ENCODE assay signal across 1 cellular context in the genomic region with DNA sequence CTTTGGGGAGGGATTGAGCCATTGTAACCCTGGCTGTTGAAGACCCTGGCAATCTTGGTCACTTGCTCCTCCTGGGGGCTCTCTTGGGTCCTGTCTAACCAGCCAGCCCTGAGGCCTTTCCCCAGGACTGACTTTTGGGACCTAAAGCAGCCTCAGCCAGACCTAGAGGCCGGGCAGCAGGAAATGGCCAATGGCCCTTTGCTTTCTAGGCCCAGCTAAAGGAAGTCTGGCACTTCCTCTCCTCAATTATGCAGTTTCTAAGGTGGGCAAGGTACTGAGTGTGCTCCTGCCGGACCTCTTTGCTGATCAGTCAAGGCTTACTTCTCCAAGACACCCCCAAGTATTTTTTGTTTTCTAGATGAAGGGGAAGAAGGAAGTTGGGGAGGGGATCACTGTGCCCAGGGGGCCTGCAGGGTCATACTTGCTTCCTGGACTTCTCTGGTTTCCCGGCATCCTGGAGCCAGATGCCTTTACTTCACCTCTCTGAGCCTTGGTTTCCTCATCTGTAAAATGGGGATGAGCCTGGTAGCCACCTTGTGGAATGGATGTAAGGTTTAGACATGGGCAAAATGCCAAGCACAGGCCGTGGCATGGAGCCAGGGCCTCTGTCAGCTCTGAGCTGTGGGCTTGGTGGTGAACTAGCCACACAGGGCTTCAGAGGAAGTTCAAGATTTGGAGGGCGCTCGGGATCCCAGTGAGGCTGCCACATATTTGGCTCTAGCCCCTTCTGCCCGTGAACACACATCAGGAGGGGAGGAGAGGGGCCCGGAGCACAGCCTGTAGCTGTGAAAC.
A peak's percentile ranks its signal among the peaks of the same experiment; 100 is the strongest.
TF ChIP-seq lines count a peak whose summit lies in the region.

No MANE protein-coding gene starts in this region.

TF ChIP-seq in HepG2, 621 proteins besides CTCF, POLR2A, EP300 and RAD21 (continued from another document):
- TF ChIP-seq, protein P1, sequence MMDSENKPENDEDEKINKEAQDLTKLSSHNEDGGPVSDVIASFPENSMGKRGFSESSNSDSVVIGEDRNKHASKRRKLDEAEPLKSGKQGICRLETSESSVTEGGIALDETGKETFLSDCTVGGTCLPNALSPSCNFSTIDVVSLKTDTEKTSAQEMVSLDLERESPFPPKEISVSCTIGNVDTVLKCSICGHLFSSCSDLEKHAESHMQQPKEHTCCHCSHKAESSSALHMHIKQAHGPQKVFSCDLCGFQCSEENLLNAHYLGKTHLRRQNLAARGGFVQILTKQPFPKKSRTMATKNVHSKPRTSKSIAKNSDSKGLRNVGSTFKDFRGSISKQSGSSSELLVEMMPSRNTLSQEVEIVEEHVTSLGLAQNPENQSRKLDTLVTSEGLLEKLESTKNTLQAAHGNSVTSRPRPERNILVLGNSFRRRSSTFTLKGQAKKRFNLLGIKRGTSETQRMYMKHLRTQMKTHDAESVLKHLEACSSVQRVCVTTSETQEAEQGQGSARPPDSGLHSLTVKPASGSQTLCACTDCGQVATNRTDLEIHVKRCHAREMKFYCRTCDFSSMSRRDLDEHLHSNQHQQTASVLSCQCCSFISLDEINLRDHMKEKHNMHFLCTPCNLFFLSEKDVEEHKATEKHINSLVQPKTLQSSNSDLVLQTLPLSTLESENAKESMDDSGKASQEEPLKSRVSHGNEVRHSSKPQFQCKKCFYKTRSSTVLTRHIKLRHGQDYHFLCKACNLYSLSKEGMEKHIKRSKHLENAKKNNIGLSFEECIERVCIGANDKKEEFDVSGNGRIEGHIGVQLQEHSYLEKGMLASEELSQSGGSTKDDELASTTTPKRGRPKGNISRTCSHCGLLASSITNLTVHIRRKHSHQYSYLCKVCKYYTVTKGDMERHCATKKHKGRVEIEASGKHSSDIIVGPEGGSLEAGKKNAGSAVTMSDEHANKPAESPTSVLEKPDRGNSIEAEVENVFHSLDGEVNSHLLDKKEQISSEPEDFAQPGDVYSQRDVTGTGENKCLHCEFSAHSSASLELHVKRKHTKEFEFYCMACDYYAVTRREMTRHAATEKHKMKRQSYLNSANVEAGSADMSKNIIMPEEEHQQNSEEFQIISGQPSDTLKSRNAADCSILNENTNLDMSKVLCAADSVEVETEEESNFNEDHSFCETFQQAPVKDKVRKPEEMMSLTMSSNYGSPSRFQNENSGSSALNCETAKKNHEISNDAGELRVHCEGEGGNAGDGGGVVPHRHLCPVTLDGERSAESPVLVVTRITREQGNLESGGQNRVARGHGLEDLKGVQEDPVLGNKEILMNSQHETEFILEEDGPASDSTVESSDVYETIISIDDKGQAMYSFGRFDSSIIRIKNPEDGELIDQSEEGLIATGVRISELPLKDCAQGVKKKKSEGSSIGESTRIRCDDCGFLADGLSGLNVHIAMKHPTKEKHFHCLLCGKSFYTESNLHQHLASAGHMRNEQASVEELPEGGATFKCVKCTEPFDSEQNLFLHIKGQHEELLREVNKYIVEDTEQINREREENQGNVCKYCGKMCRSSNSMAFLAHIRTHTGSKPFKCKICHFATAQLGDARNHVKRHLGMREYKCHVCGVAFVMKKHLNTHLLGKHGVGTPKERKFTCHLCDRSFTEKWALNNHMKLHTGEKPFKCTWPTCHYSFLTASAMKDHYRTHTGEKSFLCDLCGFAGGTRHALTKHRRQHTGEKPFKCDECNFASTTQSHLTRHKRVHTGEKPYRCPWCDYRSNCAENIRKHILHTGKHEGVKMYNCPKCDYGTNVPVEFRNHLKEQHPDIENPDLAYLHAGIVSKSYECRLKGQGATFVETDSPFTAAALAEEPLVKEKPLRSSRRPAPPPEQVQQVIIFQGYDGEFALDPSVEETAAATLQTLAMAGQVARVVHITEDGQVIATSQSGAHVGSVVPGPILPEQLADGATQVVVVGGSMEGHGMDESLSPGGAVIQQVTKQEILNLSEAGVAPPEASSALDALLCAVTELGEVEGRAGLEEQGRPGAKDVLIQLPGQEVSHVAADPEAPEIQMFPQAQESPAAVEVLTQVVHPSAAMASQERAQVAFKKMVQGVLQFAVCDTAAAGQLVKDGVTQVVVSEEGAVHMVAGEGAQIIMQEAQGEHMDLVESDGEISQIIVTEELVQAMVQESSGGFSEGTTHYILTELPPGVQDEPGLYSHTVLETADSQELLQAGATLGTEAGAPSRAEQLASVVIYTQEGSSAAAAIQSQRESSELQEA (CRISPR knock-in tag; IDR thresholded peaks at IDR 0.05; ENCODE audit: not compliant biosample characterization): no peak
- TF ChIP-seq, protein P2, sequence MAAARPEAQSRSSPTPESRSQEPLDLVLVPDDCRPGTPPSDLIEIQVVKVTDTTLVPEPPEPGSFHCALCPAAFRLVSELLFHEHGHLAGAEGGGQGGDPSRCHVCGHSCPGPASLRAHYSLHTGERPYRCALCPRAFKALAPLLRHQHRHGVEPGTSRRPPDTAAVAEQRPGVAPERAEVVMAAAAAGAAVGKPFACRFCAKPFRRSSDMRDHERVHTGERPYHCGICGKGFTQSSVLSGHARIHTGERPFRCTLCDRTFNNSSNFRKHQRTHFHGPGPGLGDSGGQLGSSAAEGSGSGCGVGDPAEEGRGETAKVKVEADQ (CRISPR knock-in tag; IDR thresholded peaks at IDR 0.05; ENCODE audit: borderline replicate concordance): no peak
- TF ChIP-seq, protein P3, sequence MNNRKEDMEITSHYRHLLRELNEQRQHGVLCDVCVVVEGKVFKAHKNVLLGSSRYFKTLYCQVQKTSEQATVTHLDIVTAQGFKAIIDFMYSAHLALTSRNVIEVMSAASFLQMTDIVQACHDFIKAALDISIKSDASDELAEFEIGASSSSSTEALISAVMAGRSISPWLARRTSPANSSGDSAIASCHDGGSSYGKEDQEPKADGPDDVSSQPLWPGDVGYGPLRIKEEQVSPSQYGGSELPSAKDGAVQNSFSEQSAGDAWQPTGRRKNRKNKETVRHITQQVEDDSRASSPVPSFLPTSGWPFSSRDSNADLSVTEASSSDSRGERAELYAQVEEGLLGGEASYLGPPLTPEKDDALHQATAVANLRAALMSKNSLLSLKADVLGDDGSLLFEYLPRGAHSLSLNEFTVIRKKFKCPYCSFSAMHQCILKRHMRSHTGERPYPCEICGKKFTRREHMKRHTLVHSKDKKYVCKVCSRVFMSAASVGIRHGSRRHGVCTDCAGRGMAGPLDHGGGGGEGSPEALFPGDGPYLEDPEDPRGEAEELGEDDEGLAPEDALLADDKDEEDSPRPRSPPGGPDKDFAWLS (CRISPR knock-in tag; IDR thresholded peaks at IDR 0.05; ENCODE audit: borderline replicate concordance): no peak
- no peak for TF ChIP-seq ZNF670 (CRISPR knock-in tag; IDR thresholded peaks at IDR 0.05; ENCODE audit: borderline replicate concordance)
- TF ChIP-seq RBFOX2 (IDR thresholded peaks at IDR 0.05; ENCODE audit: low read depth, low read length): peak; percentile 47; the same call in 1 of the 2 replicates
- no peak for TF ChIP-seq ZNF33B (CRISPR knock-in tag; IDR thresholded peaks at IDR 0.05)
- TF ChIP-seq RBM39 (IDR thresholded peaks at IDR 0.05; ENCODE audit: low read depth, low read length, poor library complexity, severe bottlenecking): no peak
- no peak for TF ChIP-seq CREB1 (IDR thresholded peaks at IDR 0.05)
- TF ChIP-seq CREB1 (CRISPR knock-in tag; IDR thresholded peaks at IDR 0.05): no peak
- peak; percentile 92 for TF ChIP-seq ZNF629 (CRISPR knock-in tag; conservative IDR thresholded peaks at IDR 0.05)
- TF ChIP-seq HOXA5 (CRISPR knock-in tag; IDR thresholded peaks at IDR 0.05): no peak
- no peak for TF ChIP-seq FOXP1 (IDR thresholded peaks at IDR 0.05)
- no peak for TF ChIP-seq FOXP1 (CRISPR knock-in tag; IDR thresholded peaks at IDR 0.05)
- TF ChIP-seq, protein P4, sequence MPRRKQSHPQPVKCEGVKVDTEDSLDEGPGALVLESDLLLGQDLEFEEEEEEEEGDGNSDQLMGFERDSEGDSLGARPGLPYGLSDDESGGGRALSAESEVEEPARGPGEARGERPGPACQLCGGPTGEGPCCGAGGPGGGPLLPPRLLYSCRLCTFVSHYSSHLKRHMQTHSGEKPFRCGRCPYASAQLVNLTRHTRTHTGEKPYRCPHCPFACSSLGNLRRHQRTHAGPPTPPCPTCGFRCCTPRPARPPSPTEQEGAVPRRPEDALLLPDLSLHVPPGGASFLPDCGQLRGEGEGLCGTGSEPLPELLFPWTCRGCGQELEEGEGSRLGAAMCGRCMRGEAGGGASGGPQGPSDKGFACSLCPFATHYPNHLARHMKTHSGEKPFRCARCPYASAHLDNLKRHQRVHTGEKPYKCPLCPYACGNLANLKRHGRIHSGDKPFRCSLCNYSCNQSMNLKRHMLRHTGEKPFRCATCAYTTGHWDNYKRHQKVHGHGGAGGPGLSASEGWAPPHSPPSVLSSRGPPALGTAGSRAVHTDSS (CRISPR knock-in tag; conservative IDR thresholded peaks at IDR 0.05): no peak
